Comparison of ENCODE assay signal across 38 cellular contexts in genomic region chr12:72368719-72369505, GRCh38.
DNase-seq lines count a peak whose midpoint lies in the region; ATAC-seq, FAIRE-seq and TF ChIP-seq lines count a peak whose summit lies in the region.
"Had no signal": no experiment of that assay in that cellular context is flagged by ENCODE, and none has a peak within 500 bp of the region (broad histone marks: within the 10 kb centered on the region; RNA-seq: fewer than 3 reads in every experiment).

No MANE protein-coding gene starts in this region.

- H3K4me3 ChIP-seq in choroid plexus epithelial cell (ENCODE audit: low read depth, low read length) (no peak overlapping the region), foreskin fibroblast (ENCODE audit: low read depth in 1 of 2, low read length in 2 of 2) (no peak overlapping the region)
- H3K4me3 ChIP-seq: breast epithelium, gastroesophageal sphincter, GM23338, neural progenitor cell, right atrium auricular region, SJSA1, stomach, tibial artery had no signal

- H3K4me1 ChIP-seq in foreskin keratinocyte, result no peaks in the 10 kb centered on the region
- H3K4me1 ChIP-seq: breast epithelium, gastroesophageal sphincter, parathyroid adenoma, right atrium auricular region, SJSA1, tibial artery had no signal

- FAIRE-seq in urothelium cell line (lab: Jason Lieb, UNC), result no peak
- FAIRE-seq: HTR-8/SVneo, RCC 7860 had no signal

- H3K27ac ChIP-seq in foreskin keratinocyte, result no peak overlapping the region
- H3K27ac ChIP-seq: 22Rv1, breast epithelium, gastroesophageal sphincter, KMS-11, neural progenitor cell, parathyroid adenoma, right atrium auricular region, SJSA1, stomach, tibial artery, WERI-Rb-1 had no signal

- H3K27me3 ChIP-seq in foreskin keratinocyte, result no peaks in the 10 kb centered on the region
- H3K27me3 ChIP-seq: breast epithelium, gastroesophageal sphincter, neural progenitor cell, right atrium auricular region, SJSA1, stomach, tibial artery had no signal

- no peak for ATAC-seq in foreskin keratinocyte
- ATAC-seq: gastroesophageal sphincter, GM23338, left colon, T-cell had no signal

- DNase-seq in NCI-H748 (lab: John Stamatoyannopoulos, UW; ENCODE audit: unreplicated experiment) (peak; percentile 8), NCI-H748 treated with DMSO at 0.1 percent for 48 hours (lab: John Stamatoyannopoulos, UW) (no peak), choroid plexus epithelial cell (ENCODE audit: low read depth) (peak; percentile 26), mucosa of gallbladder (ENCODE audit: low spot score) (peak; percentile 12), SK-N-DZ (ENCODE audit: low spot score) (no peak), urothelium cell line (ENCODE audit: low spot score) (no peak), foreskin fibroblast (no peak), foreskin keratinocyte (no peak)
- DNase-seq: activated CD4-positive, alpha-beta T cell treated with anti-CD3 and anti-CD28 coated beads for 4 hours; activated CD8-positive, alpha-beta memory T cell treated with anti-CD3 and anti-CD28 coated beads for 24 hours; activated naive CD4-positive, alpha-beta T cell treated with anti-CD3 and anti-CD28 coated beads, Interleukin-2, amount 50 U/mL, for 16 hours; activated T-cell treated with anti-CD3 and anti-CD28 coated beads for 4 hours; amniotic stem cell; C1 segment of cervical spinal cord; COR-L47; DMS79 treated with DMSO at 0.1 percent for 48 hours; GDM1; hippocampal formation; left colon; mesendoderm; NCI-H1930; NCI-H526; stimulated activated CD4-positive, alpha-beta T cell treated with anti-CD3 and anti-CD28 coated beads, Interleukin-4, amount 100 ng/mL, for 1 hour; stomach; T-cell; tibial artery; WERI-Rb-1 had no signal

- TF ChIP-seq CTCF in choroid plexus epithelial cell (conservative IDR thresholded peaks at IDR 0.05; ENCODE audit: low read depth, low read length) (no peak), foreskin fibroblast (IDR thresholded peaks at IDR 0.05; ENCODE audit: low read depth, low read length) (no peak), foreskin keratinocyte (conservative IDR thresholded peaks at IDR 0.05) (no peak)

Comparison
In these comparisons a context has a peak if more than half of its experiments do, and no peak if none do; other contexts are left out.
1. DNase-seq: peak in NCI-H748 (single experiment), choroid plexus epithelial cell (single experiment) and mucosa of gallbladder (single experiment); none in NCI-H748 treated with DMSO at 0.1 percent for 48 hours (single experiment), SK-N-DZ (single experiment), urothelium cell line (single experiment), foreskin fibroblast (0 of 2) and foreskin keratinocyte (0 of 2).